8 cellular contexts compared by ENCODE assay signal in genomic region chr16:10828851-10829331, GRCh38. TPM values are rescaled to one million over a fixed set of nuclear protein-coding genes. Genes with fewer than 3 reads are reported as not detected.
A peak's percentile ranks its signal among the peaks of the same experiment; 100 is the strongest.
DNase-seq lines count a peak whose midpoint lies in the region; ATAC-seq and TF ChIP-seq lines count a peak whose summit lies in the region.

No MANE protein-coding gene starts in this region.

- DNase-seq in H4 (ENCODE audit: low spot score) (peak; percentile 90), amniotic epithelial cell (ENCODE audit: low read depth) (peak; percentile 84), left cardiac atrium (peak; percentile 97), T-helper 9 cell (no peak), HEK293T (ENCODE audit: extremely low spot score) (no peak)
- no peak for DNase-seq in CD8-positive, alpha-beta memory T cell

- H3K27me3 ChIP-seq in rectal smooth muscle tissue (ENCODE audit: control insufficient read depth, insufficient read depth, low read length): no peaks in the 10 kb centered on the region
- no peaks in the 10 kb centered on the region for H3K27me3 ChIP-seq in CD8-positive, alpha-beta memory T cell (ENCODE audit: insufficient read depth, low read length, poor library complexity, severe bottlenecking)

- no peaks in the 10 kb centered on the region for H3K9me3 Mint-ChIP-seq in CD8-positive, alpha-beta memory T cell

- no peaks in the 10 kb centered on the region for H3K9me3 ChIP-seq in CD8-positive, alpha-beta memory T cell (ENCODE audit: low read length)

- H3K4me3 Mint-ChIP-seq in CD8-positive, alpha-beta memory T cell: no peak overlapping the region

- CTCF ChIA-PET in CD8-positive, alpha-beta memory T cell (lab: Charles Lee): no interaction called here
- CTCF ChIA-PET in HEK293T (lab: Yijun Ruan, JAX): no interaction called here

- POLR2A ChIA-PET in CD8-positive, alpha-beta memory T cell (lab: Charles Lee): no interaction called here
- POLR2A ChIA-PET in HEK293T (lab: Yijun Ruan, JAX): no interaction called here

- intact Hi-C loops in left cardiac atrium (cut with DNase I): loop anchor here (5.0 to 10.0 kb wide), 2 partner anchors 54 to 93 kb away; no protein-coding TSS in a partner anchor

- H3K4me1 Mint-ChIP-seq in CD8-positive, alpha-beta memory T cell: no peaks in the 10 kb centered on the region

- H3K27ac Mint-ChIP-seq in CD8-positive, alpha-beta memory T cell: peak overlapping the region in 1 of 8 donors; percentile 7

- peak overlapping the region; percentile 44 for H3K4me3 ChIP-seq in rectal smooth muscle tissue (ENCODE audit: low read length)
- H3K4me3 ChIP-seq in CD8-positive, alpha-beta memory T cell (ENCODE audit: low read length): no peak overlapping the region

- peak overlapping the region; percentile 96 for H3K27ac ChIP-seq in rectal smooth muscle tissue (ENCODE audit: low read depth, low read length)
- no peak overlapping the region for H3K27ac ChIP-seq in CD8-positive, alpha-beta memory T cell (ENCODE audit: low read depth, low read length)

- ATAC-seq in left cardiac atrium (peak; percentile 87 to 89), GM21529 (IDR thresholded peaks at IDR 0.05; ENCODE audit: unreplicated experiment) (no peak)

- no peak overlapping the region for H3K9ac ChIP-seq in rectal smooth muscle tissue (ENCODE audit: low read length)

- peaks cover 0 to 2% of the 10 kb centered on the region in 2 donors for H3K27me3 Mint-ChIP-seq in CD8-positive, alpha-beta memory T cell

- H3K36me3 ChIP-seq in rectal smooth muscle tissue (ENCODE audit: control insufficient read depth, insufficient read depth, low read length): no peaks in the 10 kb centered on the region
- no peaks in the 10 kb centered on the region for H3K36me3 ChIP-seq in CD8-positive, alpha-beta memory T cell (ENCODE audit: insufficient read depth, low read length)

- H3K4me1 ChIP-seq in rectal smooth muscle tissue (ENCODE audit: control insufficient read depth, insufficient read depth, low read length): peaks cover 19% of the 10 kb centered on the region
- H3K4me1 ChIP-seq in CD8-positive, alpha-beta memory T cell (ENCODE audit: insufficient read depth, low read length): no peaks in the 10 kb centered on the region

- H3K36me3 Mint-ChIP-seq in CD8-positive, alpha-beta memory T cell: no peaks in the 10 kb centered on the region

TF ChIP-seq in HEK293T, 16 proteins besides CTCF, POLR2A, EP300 and RAD21:
- no peak for TF ChIP-seq ELF4 (IDR thresholded peaks at IDR 0.05)
- TF ChIP-seq CTBP1 (IDR thresholded peaks at IDR 0.05; ENCODE audit: borderline replicate concordance): no peak
- TF ChIP-seq LEF1 (IDR thresholded peaks at IDR 0.05; ENCODE audit: borderline replicate concordance): no peak
- TF ChIP-seq L3MBTL2 (conservative IDR thresholded peaks at IDR 0.05): no peak
- no peak for TF ChIP-seq HDGF (IDR thresholded peaks at IDR 0.05; ENCODE audit: borderline replicate concordance)
- no peak for TF ChIP-seq ZNF384 (IDR thresholded peaks at IDR 0.05)
- no peak for TF ChIP-seq SP1 (IDR thresholded peaks at IDR 0.05)
- no peak for TF ChIP-seq FOXK2 (IDR thresholded peaks at IDR 0.05)
- TF ChIP-seq BHLHE40 (IDR thresholded peaks at IDR 0.05; ENCODE audit: borderline replicate concordance): no peak
- TF ChIP-seq TARDBP (IDR thresholded peaks at IDR 0.05): no peak
- no peak for TF ChIP-seq NFRKB (IDR thresholded peaks at IDR 0.05)
- no peak for TF ChIP-seq FOXA1 (IDR thresholded peaks at IDR 0.05)
- TF ChIP-seq SUZ12 (IDR thresholded peaks at IDR 0.05): no peak
- no peak for TF ChIP-seq PKNOX1 (IDR thresholded peaks at IDR 0.05)
- no peak for TF ChIP-seq FOXM1 (IDR thresholded peaks at IDR 0.05; ENCODE audit: borderline replicate concordance)
- TF ChIP-seq ARNT (IDR thresholded peaks at IDR 0.05): no peak
TF ChIP-seq in HEK293T: peak in this region for 0.

RNA-seq across cellular contexts. Expression of gene TVP23A, which starts 10.3 kb away (rescaled TPM):
- total RNA-seq in H4 (2014; rRNA removed; shearing (Covaris generic)): not detected in 2 replicates
- 1 to 10 TPM in 1 of 2 donors, under 1 TPM in 1; 0.80 to 1.3 TPM for total RNA-seq in left cardiac atrium
- total RNA-seq in CD8-positive, alpha-beta memory T cell: not detected
- 0.26 TPM for polyA plus RNA-seq in CD8-positive, alpha-beta memory T cell

RNA-seq across cellular contexts. Expression of gene CIITA, which starts 48.1 kb away (rescaled TPM):
- 0.19 and 0.72 TPM in 2 replicates for total RNA-seq in H4 (2014; rRNA removed; shearing (Covaris generic))
- 1 to 10 TPM; 6.6 to 9.9 TPM for total RNA-seq in left cardiac atrium
- 10 to 100 TPM; 11.9 TPM for total RNA-seq in CD8-positive, alpha-beta memory T cell
- polyA plus RNA-seq in CD8-positive, alpha-beta memory T cell: 2.8 TPM

Comparison
In these comparisons a context has a peak if more than half of its experiments do, and no peak if none do; other contexts are left out.
1. DNase-seq: peak in H4 (single experiment), amniotic epithelial cell (single experiment) and left cardiac atrium (single experiment); none in T-helper 9 cell (single experiment), CD8-positive, alpha-beta memory T cell (0 of 5) and HEK293T (single experiment).